Comparison of ENCODE assay signal across 20 cellular contexts in genomic region chr14:64095620-64096019, GRCh38.
DNase-seq lines count a peak whose midpoint lies in the region; ATAC-seq and FAIRE-seq lines count a peak whose summit lies in the region.
"Had no signal": no experiment of that assay in that cellular context is flagged by ENCODE, and none has a peak within 500 bp of the region (broad histone marks: within the 10 kb centered on the region; RNA-seq: fewer than 3 reads in every experiment).

No MANE protein-coding gene starts in this region.

- H3K4me1 Mint-ChIP-seq in activated CD4-positive, alpha-beta T cell treated with anti-CD3 and anti-CD28 coated beads, Interleukin-2, amount 10 ng/mL, durations not matched to agents 7 days and 5 days: no peaks in the 10 kb centered on the region
- H3K4me1 Mint-ChIP-seq in T-helper 2 cell treated with Interferon-gamma antibody and Interleukin-4, amounts not matched to agents 5 μg/mL and 100 μg/mL, for 36 hours (ENCODE audit: low read depth): no peaks in the 10 kb centered on the region
- H3K4me1 Mint-ChIP-seq: CD4-positive, alpha-beta memory T cell had no signal

- no peak overlapping the region for H3K4me3 Mint-ChIP-seq in activated CD4-positive, alpha-beta T cell treated with anti-CD3 and anti-CD28 coated beads, Interleukin-2, amount 10 ng/mL, durations not matched to agents 7 days and 5 days
- H3K4me3 Mint-ChIP-seq in T-helper 2 cell treated with Interferon-gamma antibody and Interleukin-4, amounts not matched to agents 5 μg/mL and 100 μg/mL, for 36 hours: no peak overlapping the region
- H3K4me3 Mint-ChIP-seq: CD4-positive, alpha-beta memory T cell; effector memory CD8-positive, alpha-beta T cell; IgD-negative memory B cell had no signal

- POLR2A ChIA-PET in activated CD4-positive, alpha-beta T cell treated with anti-CD3 and anti-CD28 coated beads, Interleukin-2, amount 10 ng/mL, durations not matched to agents 7 days and 5 days (lab: Charles Lee): no interaction called here

- FAIRE-seq in HTR-8/SVneo (lab: Jason Lieb, UNC): peak; percentile 95
- FAIRE-seq: G401.6, GM18507, GM19239 had no signal

- H3K27me3 Mint-ChIP-seq in activated CD4-positive, alpha-beta T cell treated with anti-CD3 and anti-CD28 coated beads, Interleukin-2, amount 10 ng/mL, durations not matched to agents 7 days and 5 days: no peaks in the 10 kb centered on the region
- H3K27me3 Mint-ChIP-seq in T-helper 2 cell treated with Interferon-gamma antibody and Interleukin-4, amounts not matched to agents 5 μg/mL and 100 μg/mL, for 36 hours (ENCODE audit: low read depth): no peaks in the 10 kb centered on the region
- H3K27me3 Mint-ChIP-seq: CD4-positive, alpha-beta memory T cell; effector memory CD8-positive, alpha-beta T cell; IgD-negative memory B cell; progenitor cell of endocrine pancreas had no signal

- peaks cover 2% of the 10 kb centered on the region for H3K9me3 Mint-ChIP-seq in activated CD4-positive, alpha-beta T cell treated with anti-CD3 and anti-CD28 coated beads, Interleukin-2, amount 10 ng/mL, durations not matched to agents 7 days and 5 days
- no peaks in the 10 kb centered on the region for H3K9me3 Mint-ChIP-seq in T-helper 2 cell treated with Interferon-gamma antibody and Interleukin-4, amounts not matched to agents 5 μg/mL and 100 μg/mL, for 36 hours
- H3K9me3 Mint-ChIP-seq: effector memory CD8-positive, alpha-beta T cell; IgD-negative memory B cell had no signal

- peaks cover 59% of the 10 kb centered on the region for H3K36me3 Mint-ChIP-seq in activated CD4-positive, alpha-beta T cell treated with anti-CD3 and anti-CD28 coated beads, Interleukin-2, amount 10 ng/mL, durations not matched to agents 7 days and 5 days (ENCODE audit: low read depth)
- H3K36me3 Mint-ChIP-seq in T-helper 2 cell treated with Interferon-gamma antibody and Interleukin-4, amounts not matched to agents 5 μg/mL and 100 μg/mL, for 36 hours (ENCODE audit: low read depth): peaks cover 8% of the 10 kb centered on the region

- DNase-seq in activated CD4-positive, alpha-beta T cell treated with anti-CD3 and anti-CD28 coated beads for 48 hours: peak; percentile 38
- no peak for DNase-seq in activated CD4-positive, alpha-beta T cell treated with anti-CD3 and anti-CD28 coated beads, Interleukin-2, amount 10 ng/mL, durations not matched to agents 7 days and 5 days
- DNase-seq in HTR-8/SVneo (ENCODE audit: insufficient read length, low spot score): no peak
- DNase-seq in dedifferentiated amniotic fluid mesenchymal stem cell (ENCODE audit: extremely low spot score): peak; percentile 30
- DNase-seq in non-pigmented ciliary epithelial cell (ENCODE audit: low read depth): peak; percentile 45
- DNase-seq in T-helper 2 cell treated with Interferon-gamma antibody and Interleukin-4, amounts not matched to agents 5 μg/mL and 100 μg/mL, for 36 hours (ENCODE audit: low spot score): no peak
- DNase-seq: activated CD4-positive, alpha-beta T cell treated with anti-CD3 and anti-CD28 coated beads, Interleukin-2, amount 50 U/mL, for 4 hours; activated gamma-delta T cell treated with Interleukin-2 at 50 U/mL for 16 hours; CD4-positive, alpha-beta memory T cell; effector memory CD8-positive, alpha-beta T cell; NCI-H1092 treated with DMSO at 0.1 percent for 48 hours; Right ventricle myocardium superior; transverse colon had no signal

- no peak for ATAC-seq in HG03135 (IDR thresholded peaks at IDR 0.05; ENCODE audit: unreplicated experiment)
- no peak for ATAC-seq in HG03378 (IDR thresholded peaks at IDR 0.05; ENCODE audit: unreplicated experiment)
- ATAC-seq: effector memory CD8-positive, alpha-beta T cell had no signal

- CTCF ChIA-PET in activated CD4-positive, alpha-beta T cell treated with anti-CD3 and anti-CD28 coated beads, Interleukin-2, amount 10 ng/mL, durations not matched to agents 7 days and 5 days (lab: Charles Lee): no interaction called here

- no peak overlapping the region for H3K27ac Mint-ChIP-seq in activated CD4-positive, alpha-beta T cell treated with anti-CD3 and anti-CD28 coated beads, Interleukin-2, amount 10 ng/mL, durations not matched to agents 7 days and 5 days
- H3K27ac Mint-ChIP-seq in T-helper 2 cell treated with Interferon-gamma antibody and Interleukin-4, amounts not matched to agents 5 μg/mL and 100 μg/mL, for 36 hours: no peak overlapping the region
- H3K27ac Mint-ChIP-seq: CD4-positive, alpha-beta memory T cell; IgD-negative memory B cell; progenitor cell of endocrine pancreas had no signal

Comparison
In these comparisons a context has a peak if more than half of its experiments do, and no peak if none do; other contexts are left out.
1. DNase-seq: peak in activated CD4-positive, alpha-beta T cell treated with anti-CD3 and anti-CD28 coated beads for 48 hours (single experiment), dedifferentiated amniotic fluid mesenchymal stem cell (single experiment) and non-pigmented ciliary epithelial cell (single experiment); none in activated CD4-positive, alpha-beta T cell treated with anti-CD3 and anti-CD28 coated beads, Interleukin-2, amount 10 ng/mL, durations not matched to agents 7 days and 5 days (single experiment), HTR-8/SVneo (single experiment) and T-helper 2 cell treated with Interferon-gamma antibody and Interleukin-4, amounts not matched to agents 5 μg/mL and 100 μg/mL, for 36 hours (single experiment).